ENCODE assay signal across 24 cellular contexts in genomic region chr10:83492004-83492403, GRCh38.
"Had no signal": no experiment of that assay in that cellular context is flagged by ENCODE, and none has a peak within 500 bp of the region (broad histone marks: within the 10 kb centered on the region; RNA-seq: fewer than 3 reads in every experiment).

No MANE protein-coding gene starts in this region.

- H3K4me3 ChIP-seq: MG63, SJCRH30 had no signal

- H3K27me3 ChIP-seq: MG63, SJCRH30 had no signal

- H3K4me1 ChIP-seq: SJCRH30 had no signal

- DNase-seq: Karpas-422; KBM-7; MG63; NCI-H1092 treated with DMSO at 0.1 percent for 48 hours; NCI-H1436; NCI-H187; NCI-H2029; NCI-H2081 treated with DMSO at 0.1 percent for 48 hours; NCI-H226; NCI-H446; NCI-H510A; NCI-H524 treated with DMSO at 0.1 percent for 48 hours; NCI-H69; NCI-H774; NK-92 treated with Interleukin-12 subunit alpha and Interleukin-12 subunit beta, amount 100 ng/mL, for 24 hours; PC-3; SHP77 treated with DMSO at 0.1 percent for 48 hours; SJCRH30; T-helper 1 cell had no signal

- H3K27ac ChIP-seq: HL-60, SJCRH30 had no signal

- ATAC-seq: Panc1, PC-3, Right ventricle myocardium inferior, SK-N-SH treated with all-trans-retinoic acid at 6 μM for 48 hours had no signal

- H3K9me3 ChIP-seq: MG63, SJCRH30 had no signal

- H3K36me3 ChIP-seq: MG63, SJCRH30 had no signal

- FAIRE-seq: HTR-8/SVneo had no signal
